15 cellular contexts compared by ENCODE assay signal in genomic region chr1:192747942-192748341, GRCh38.
DNase-seq lines count a peak whose midpoint lies in the region; ATAC-seq and TF ChIP-seq lines count a peak whose summit lies in the region.
"Had no signal": no experiment of that assay in that cellular context is flagged by ENCODE, and none has a peak within 500 bp of the region (broad histone marks: within the 10 kb centered on the region; RNA-seq: fewer than 3 reads in every experiment).

No MANE protein-coding gene starts in this region.

- no peaks in the 10 kb centered on the region for H3K27me3 ChIP-seq in left ventricle myocardium inferior (ENCODE audit: low read depth)
- H3K27me3 ChIP-seq: pancreas had no signal

- in situ Hi-C loops in GM13976 (cut with MboI; ENCODE audit: low sequenced_read_pairs, unreplicated experiment), result no loop called here

- no peak overlapping the region for H3K27ac ChIP-seq in left ventricle myocardium inferior (replicated peaks)
- H3K27ac ChIP-seq: pancreas had no signal

- intact Hi-C loops in Right ventricle myocardium inferior (cut with DNase I), result no loop called here
- intact Hi-C loops in left ventricle myocardium inferior (cut with micrococcal nuclease), result no loop called here

- H3K36me3 ChIP-seq in left ventricle myocardium inferior, result no peaks in the 10 kb centered on the region
- H3K36me3 ChIP-seq: pancreas had no signal

- TF ChIP-seq CTCF in left ventricle myocardium inferior (IDR thresholded peaks at IDR 0.05; ENCODE audit: borderline replicate concordance) (no peak), fibroblast of mammary gland (conservative IDR thresholded peaks at IDR 0.05; ENCODE audit: control insufficient read depth, insufficient read depth, low read depth, low read length) (no peak), GM13976 (IDR thresholded peaks at IDR 0.05; ENCODE audit: borderline replicate concordance, control extremely low read depth, extremely low read depth, insufficient read depth, missing control alignments) (no peak)

- peak; percentile 65 for ATAC-seq in Right ventricle myocardium inferior
- ATAC-seq: pancreas, PC-3 had no signal

- H3K4me3 ChIP-seq in left ventricle myocardium inferior (no peak overlapping the region), fibroblast of mammary gland (ENCODE audit: control insufficient read depth, low read depth, low read length) (no peak overlapping the region)
- H3K4me3 ChIP-seq: pancreas had no signal

- no peaks in the 10 kb centered on the region for H3K9me3 ChIP-seq in left ventricle myocardium inferior (replicated peaks)
- H3K9me3 ChIP-seq: pancreas had no signal

- H3K4me1 ChIP-seq in left ventricle myocardium inferior, result peaks cover 26% of the 10 kb centered on the region
- H3K4me1 ChIP-seq: pancreas had no signal

- no peak for DNase-seq in Right ventricle myocardium inferior (ENCODE audit: missing footprints)
- DNase-seq in left ventricle myocardium inferior, result no peak
- DNase-seq in RKO (ENCODE audit: low spot score), result peak; percentile 25
- DNase-seq in fibroblast of mammary gland (ENCODE audit: low read depth), result peak; percentile 67
- DNase-seq in effector CD4-positive, alpha-beta T cell, result no peak
- DNase-seq in SKM-1 treated with dmso at 0.1 percent for 144 hours (lab: John Stamatoyannopoulos, UW; ENCODE audit: unreplicated experiment), result no peak
- no peak for DNase-seq in NCI-H748 treated with DMSO at 0.1 percent for 48 hours (lab: John Stamatoyannopoulos, UW)
- no peak for DNase-seq in GM13976 (ENCODE audit: low spot score)
- DNase-seq: activated CD4-positive, alpha-beta T cell treated with anti-CD3 and anti-CD28 coated beads, Interleukin-2, amount 10 ng/mL, durations not matched to agents 24 days and 14 days; amygdala; NCI-H1092; NCI-H345; pancreas; PC-3; substantia nigra had no signal

Comparison
In these comparisons a context has a peak if more than half of its experiments do, and no peak if none do; other contexts are left out.
1. DNase-seq: peak in RKO (single experiment) and fibroblast of mammary gland (single experiment); none in Right ventricle myocardium inferior (single experiment), left ventricle myocardium inferior (single experiment), effector CD4-positive, alpha-beta T cell (single experiment), SKM-1 treated with dmso at 0.1 percent for 144 hours (single experiment), NCI-H748 treated with DMSO at 0.1 percent for 48 hours (single experiment) and GM13976 (single experiment).